In the genomic region with DNA sequence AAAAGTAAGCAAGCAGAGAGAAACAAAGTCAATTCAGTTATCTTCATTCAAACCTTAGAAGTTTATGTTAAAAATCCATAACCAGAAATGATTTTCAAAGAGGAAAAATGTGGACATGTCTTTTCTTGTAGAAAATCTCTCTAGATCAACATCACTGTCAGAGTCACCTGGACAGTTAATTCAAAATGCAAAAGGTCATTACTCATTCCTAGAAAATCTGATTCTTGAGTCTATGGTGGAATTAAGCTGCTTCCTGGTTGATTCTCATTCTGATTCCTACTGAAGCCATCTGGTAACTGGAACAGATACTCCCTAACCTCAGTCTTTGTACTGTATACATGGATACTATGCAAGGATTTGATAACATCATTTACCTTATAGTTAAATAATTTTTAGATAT, we compare ENCODE assay signal across 18 cellular contexts.
"Had no signal": no experiment of that assay in that cellular context is flagged by ENCODE, and none has a peak within 500 bp of the region (broad histone marks: within the 10 kb centered on the region; RNA-seq: fewer than 3 reads in every experiment).

No MANE protein-coding gene starts in this region.

- H3K27ac ChIP-seq: thyroid gland had no signal

- H3K9me3 ChIP-seq: mucosa of descending colon, thyroid gland had no signal

- H3K4me3 ChIP-seq: mucosa of descending colon, thyroid gland had no signal

- H3K9me3 Mint-ChIP-seq: effector memory CD8-positive, alpha-beta T cell; neural crest cell; T-helper 2 cell treated with Interferon-gamma antibody and Interleukin-4, amounts not matched to agents 5 μg/mL and 100 μg/mL, for 36 hours had no signal

- H3K27ac Mint-ChIP-seq: activated naive CD8-positive, alpha-beta T cell; effector memory CD8-positive, alpha-beta T cell; naive B cell; T-helper 2 cell treated with Interferon-gamma antibody and Interleukin-4, amounts not matched to agents 5 μg/mL and 100 μg/mL, for 36 hours had no signal

- FAIRE-seq: TTC549 had no signal

- H3K4me1 Mint-ChIP-seq: naive B cell, neural crest cell had no signal

- H3K4me3 Mint-ChIP-seq: activated naive CD8-positive, alpha-beta T cell; effector memory CD8-positive, alpha-beta T cell; neural crest cell; T-helper 2 cell treated with Interferon-gamma antibody and Interleukin-4, amounts not matched to agents 5 μg/mL and 100 μg/mL, for 36 hours had no signal

- ATAC-seq: effector memory CD8-positive, alpha-beta T cell; mucosa of descending colon had no signal

- DNase-seq: activated CD4-positive, alpha-beta T cell treated with anti-CD3 and anti-CD28 coated beads, Interleukin-2, amount 50 U/mL, for 4 hours; amniotic stem cell; effector memory CD8-positive, alpha-beta T cell; foreskin melanocyte; glutamatergic neuron; hypothalamus; mesenchymal stem cell; mucosa of descending colon; naive B cell; stimulated activated CD4-positive, alpha-beta T cell treated with anti-CD3 and anti-CD28 coated beads, Interleukin-12 subunit alpha, Interleukin-12 subunit beta, amount 100 ng/mL, for 4 hours; stimulated activated CD4-positive, alpha-beta T cell treated with anti-CD3 and anti-CD28 coated beads, Interleukin-1b, Interleukin-23, amount 100 ng/mL, for 48 hours; stimulated activated CD8-positive, alpha-beta memory T cell treated with anti-CD3 and anti-CD28 coated beads, Interleukin-4, amount 100 ng/mL, for 48 hours; stimulated activated naive CD4-positive, alpha-beta T cell; thyroid gland had no signal

- H3K4me1 ChIP-seq: thyroid gland had no signal

- H3K36me3 ChIP-seq: thyroid gland had no signal

- H3K27me3 ChIP-seq: thyroid gland had no signal
